ENCODE assay signal across 8 cellular contexts in the genomic region with DNA sequence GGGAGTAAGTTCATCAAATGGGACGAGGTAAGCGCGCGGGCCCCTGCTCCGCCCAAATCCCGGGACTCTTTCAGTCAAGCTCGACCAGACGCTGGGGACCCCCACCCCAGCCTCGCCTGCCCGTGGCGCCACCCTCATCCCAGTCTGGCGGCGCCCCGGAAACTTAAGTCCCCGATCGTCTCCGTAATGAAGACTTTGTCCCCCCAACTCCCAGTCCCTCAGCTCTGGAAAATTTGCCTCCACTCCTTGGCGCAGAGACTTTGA. TPM values are rescaled to one million over a fixed set of nuclear protein-coding genes. Genes with fewer than 3 reads are reported as not detected.
DNase-seq lines count a peak whose midpoint lies in the region; ATAC-seq and TF ChIP-seq lines count a peak whose summit lies in the region.

No MANE protein-coding gene starts in this region.

- intact Hi-C loops in IMR-90 (cut with micrococcal nuclease): loop anchor here (1.0 kb wide), 1 partner anchor 50 kb away; no protein-coding TSS in a partner anchor
- intact Hi-C loops in dendritic cell treated with granulocyte-macrophage colony-stimulating factor and Interleukin-4, amounts not matched to agents 40 ng/mL and 50 ng/mL, for 4 days (cut with micrococcal nuclease): loop anchor here (5.0 kb wide), 1 partner anchor 51 kb away; a partner anchor contains a TSS

- POLR2A ChIA-PET in BJ (lab: Charles Lee): no interaction called here
- POLR2A ChIA-PET in IMR-90 (lab: Charles Lee; ENCODE audit: unreplicated experiment): no interaction called here
- POLR2A ChIA-PET in GM10248 (lab: Yijun Ruan, JAX): interaction anchor here (1.3 kb wide), 1 partner anchor 20 kb away, joined by 4 read pairs; no protein-coding TSS in a partner anchor

- H4K8ac ChIP-seq in IMR-90 (ENCODE audit: low read depth in 2 of 2, low read length in 2 of 2): peak overlapping the region; percentile 33 to 59; a peak in 2 of 4 replicates

- no peaks in the 10 kb centered on the region for H3K9me3 ChIP-seq in IMR-90 (ENCODE audit: control insufficient read depth, insufficient read depth, low read length)

- TF ChIP-seq RAD21 in IMR-90 (IDR thresholded peaks at IDR 0.05; ENCODE audit: low read length): no peak

- peaks cover 51% of the 10 kb centered on the region for H3K36me3 Mint-ChIP-seq in dendritic cell treated with granulocyte-macrophage colony-stimulating factor and Interleukin-4, amounts not matched to agents 40 ng/mL and 50 ng/mL, for 4 days (ENCODE audit: low read depth)
- peaks cover 3% of the 10 kb centered on the region for H3K36me3 Mint-ChIP-seq in nephron (ENCODE audit: low read depth)

- peaks cover 64% of the 10 kb centered on the region for H3K4me1 Mint-ChIP-seq in dendritic cell treated with granulocyte-macrophage colony-stimulating factor and Interleukin-4, amounts not matched to agents 40 ng/mL and 50 ng/mL, for 4 days (ENCODE audit: low read depth)
- H3K4me1 Mint-ChIP-seq in nephron: peaks cover 19% of the 10 kb centered on the region

- peak overlapping the region; percentile 88 for H3K27ac Mint-ChIP-seq in dendritic cell treated with granulocyte-macrophage colony-stimulating factor and Interleukin-4, amounts not matched to agents 40 ng/mL and 50 ng/mL, for 4 days
- no peak overlapping the region for H3K27ac Mint-ChIP-seq in nephron

- peak overlapping the region; percentile 97 for H3K9ac ChIP-seq in IMR-90 (ENCODE audit: low read depth, low read length)

- H4K91ac ChIP-seq in IMR-90 (ENCODE audit: insufficient read depth, low read depth, low read length): peak overlapping the region; percentile 91

- H3K36me3 ChIP-seq in BJ (ENCODE audit: control insufficient read depth, insufficient read depth, low read length): peaks cover 15% of the 10 kb centered on the region
- H3K36me3 ChIP-seq in IMR-90 (ENCODE audit: control insufficient read depth, insufficient read depth, low read length): peaks cover 15% of the 10 kb centered on the region

- no peaks in the 10 kb centered on the region for H3K9me3 Mint-ChIP-seq in dendritic cell treated with granulocyte-macrophage colony-stimulating factor and Interleukin-4, amounts not matched to agents 40 ng/mL and 50 ng/mL, for 4 days
- no peaks in the 10 kb centered on the region for H3K9me3 Mint-ChIP-seq in nephron

- 0% methylated on average over 1 of the region's 18 CpGs; no CpG with 5 or more reads in 1 of the 2 experiments for WGBS in IMR-90 (ENCODE audit: extremely low coverage in 2 of 2, insufficient read length in 1 of 2), 2 experiments

- in situ Hi-C loops in IMR-90 (cut with MboI; ENCODE audit: low sequenced_read_pairs): no loop called here

- peak overlapping the region; percentile 96 for H3K4ac ChIP-seq in IMR-90 (ENCODE audit: low read depth, low read length)

- no peak overlapping the region for H2BK15ac ChIP-seq in IMR-90 (ENCODE audit: low read depth, low read length)

- peak overlapping the region; percentile 79 for H3K4me3 ChIP-seq in BJ (ENCODE audit: low read depth, low read length)
- peak overlapping the region; percentile 98 for H3K4me3 ChIP-seq in IMR-90 (ENCODE audit: insufficient read depth, low read depth, low read length)

- H3K4me1 ChIP-seq in IMR-90 (ENCODE audit: control insufficient read depth, insufficient read depth, low read length): peaks cover 10% of the 10 kb centered on the region

- H3K27me3 ChIP-seq in BJ (ENCODE audit: control insufficient read depth, insufficient read depth, low read length): no peaks in the 10 kb centered on the region
- no peaks in the 10 kb centered on the region for H3K27me3 ChIP-seq in IMR-90 (ENCODE audit: control insufficient read depth, insufficient read depth, low read length)

- peak overlapping the region; percentile 87 for H2AFZ ChIP-seq in IMR-90 (replicated peaks; ENCODE audit: low read length, poor library complexity)

- peak overlapping the region; percentile 88 for H3K27ac ChIP-seq in IMR-90 (ENCODE audit: insufficient read depth, low read length)

- peak overlapping the region; percentile 97 for H3K14ac ChIP-seq in IMR-90 (replicated peaks; ENCODE audit: low read depth, low read length)

- TF ChIP-seq CTCF in BJ (IDR thresholded peaks at IDR 0.05; ENCODE audit: insufficient read depth, low read depth, low read length) (no peak), IMR-90 (conservative IDR thresholded peaks at IDR 0.05; ENCODE audit: low read depth, low read length) (no peak), nephron (IDR thresholded peaks at IDR 0.05; ENCODE audit: unreplicated experiment in 3 of 3) (no peak), GM10248 (IDR thresholded peaks at IDR 0.05; ENCODE audit: control extremely low read depth, extremely low read depth, low read depth, missing control alignments) (no peak)

- peak overlapping the region; percentile 89 for H2AK5ac ChIP-seq in IMR-90 (ENCODE audit: low read depth, low read length)

- H4K5ac ChIP-seq in IMR-90 (ENCODE audit: low read depth, low read length): peak overlapping the region; percentile 61; the same call in 1 of the 2 replicates

- peaks cover 9% of the 10 kb centered on the region for H3K27me3 Mint-ChIP-seq in dendritic cell treated with granulocyte-macrophage colony-stimulating factor and Interleukin-4, amounts not matched to agents 40 ng/mL and 50 ng/mL, for 4 days
- no peaks in the 10 kb centered on the region for H3K27me3 Mint-ChIP-seq in nephron (ENCODE audit: low read depth)

- peak overlapping the region; percentile 77 for H2BK5ac ChIP-seq in IMR-90 (ENCODE audit: low read depth, low read length, poor library complexity, severe bottlenecking)

- peak overlapping the region; percentile 94 for H3K23ac ChIP-seq in IMR-90 (ENCODE audit: low read depth, low read length)

- no TSS peak for BruUV-seq in IMR-90 (replicated peaks; lab: Mats Ljungman, UMichigan)

- peaks cover 8% of the 10 kb centered on the region; the same call in 1 of the 2 replicates for H4K20me1 ChIP-seq in IMR-90 (ENCODE audit: insufficient read depth, low read length)

- peaks cover 8 to 56% of the 10 kb centered on the region in 2 experiments for H3K79me1 ChIP-seq in IMR-90 (ENCODE audit: low read depth in 1 of 2, low read length in 2 of 2)

- no peak for TF ChIP-seq POLR2A in IMR-90 (IDR thresholded peaks at IDR 0.05; ENCODE audit: low read depth, low read length)

- H2AK9ac ChIP-seq in IMR-90 (replicated peaks; ENCODE audit: low read depth, low read length, poor library complexity): peak overlapping the region; percentile 100

- ATAC-seq in IMR-90 (ENCODE audit: low read depth) (no peak), GM19328 (IDR thresholded peaks at IDR 0.05; ENCODE audit: unreplicated experiment) (no peak), GM21528 (IDR thresholded peaks at IDR 0.05; ENCODE audit: low FRiP score, unreplicated experiment) (no peak)

- H3K56ac ChIP-seq in IMR-90 (ENCODE audit: extremely low read depth, insufficient read depth, low read length): peak overlapping the region; percentile 82; the same call in 1 of the 2 replicates

- peak overlapping the region; percentile 99 for H3K4me3 Mint-ChIP-seq in dendritic cell treated with granulocyte-macrophage colony-stimulating factor and Interleukin-4, amounts not matched to agents 40 ng/mL and 50 ng/mL, for 4 days
- peak overlapping the region; percentile 89 to 91 (median 89) for H3K4me3 Mint-ChIP-seq in nephron

- H2BK20ac ChIP-seq in IMR-90 (ENCODE audit: low read depth, low read length): no peak overlapping the region

- dilution Hi-C loops in IMR-90 (cut with HindIII; ENCODE audit: low sequenced_read_pairs, unreplicated experiment): no loop called here

- no peak overlapping the region for H2BK120ac ChIP-seq in IMR-90 (ENCODE audit: low read depth, low read length)

- H3K9me1 ChIP-seq in IMR-90 (ENCODE audit: insufficient read depth, low read length): no peaks in the 10 kb centered on the region

- CTCF ChIA-PET in BJ (lab: Yijun Ruan, JAX) (interaction anchor here (0.6 to 8.2 kb wide), 22 partner anchors 9 to 102 kb away, joined by 3 to 92 read pairs (median 6); a partner anchor contains a TSS), IMR-90 (lab: Yijun Ruan, JAX) (interaction anchor here (0.7 to 1.7 kb wide), 5 partner anchors 9 to 70 kb away, joined by 3 to 5 read pairs (median 3); no protein-coding TSS in a partner anchor), GM10248 (lab: Yijun Ruan, JAX) (interaction anchor here (0.8 to 4.6 kb wide), 15 partner anchors 11 to 64 kb away, joined by 3 to 134 read pairs (median 4); a partner anchor contains a TSS)

- no peak for DNase-seq in BJ (ENCODE audit: low read depth)
- DNase-seq in IMR-90: no peak
- DNase-seq in epidermal melanocyte (ENCODE audit: insufficient read length, low spot score): no peak
- DNase-seq in GM10248 (ENCODE audit: extremely low spot score): no peak

- peak overlapping the region; percentile 100 for H3K4me2 ChIP-seq in IMR-90 (ENCODE audit: low read depth, low read length)

- H3K18ac ChIP-seq in IMR-90 (ENCODE audit: low read depth, low read length): peak overlapping the region; percentile 22; the same call in 1 of the 2 replicates

RNA-seq across cellular contexts. Expression of a gene that starts 0.3 kb away (rescaled TPM):
- polyA plus RNA-seq in BJ (2011; rRNA removed) (17.9 and 30.2 TPM in 2 replicates), IMR-90 (2012; rRNA removed) (23.9 and 25.9 TPM in 2 replicates)
- 45.3 and 50.4 TPM in 2 replicates for polyA minus RNA-seq in BJ (2011; rRNA and poly(A)+ RNA removed)
- total RNA-seq in IMR-90 (2012; rRNA removed): 24.9 and 26.9 TPM in 2 replicates
- 15.3 and 21.3 TPM in 2 replicates for polyA plus RNA-seq in IMR-90 (2012; cell fraction: cytosol; rRNA removed)
- 51.9 and 93.7 TPM in 2 replicates for polyA plus RNA-seq in IMR-90 (2012; cell fraction: nucleus; rRNA removed; ENCODE audit: low replicate concordance)

RNA-seq across cellular contexts. Expression of a gene that starts 4.9 kb away (rescaled TPM):
- polyA plus RNA-seq in BJ (2011; rRNA removed): 174 and 283 TPM in 2 replicates
- polyA minus RNA-seq in BJ (2011; rRNA and poly(A)+ RNA removed): 55.6 and 75.0 TPM in 2 replicates
- 176 and 206 TPM in 2 replicates for total RNA-seq in IMR-90 (2012; rRNA removed)
- polyA plus RNA-seq in IMR-90 (2012; rRNA removed): 257 and 355 TPM in 2 replicates
- 272 and 281 TPM in 2 replicates for polyA plus RNA-seq in IMR-90 (2012; cell fraction: cytosol; rRNA removed)
- polyA plus RNA-seq in IMR-90 (2012; cell fraction: nucleus; rRNA removed; ENCODE audit: low replicate concordance): 133 and 164 TPM in 2 replicates

RNA-seq across cellular contexts. Expression of a gene that starts 10.8 kb away (rescaled TPM):
- 65.6 and 76.2 TPM in 2 replicates for polyA plus RNA-seq in BJ (2011; rRNA removed)
- 30.6 and 45.1 TPM in 2 replicates for polyA minus RNA-seq in BJ (2011; rRNA and poly(A)+ RNA removed)
- 36.2 and 62.5 TPM in 2 replicates for total RNA-seq in IMR-90 (2012; rRNA removed)
- polyA plus RNA-seq in IMR-90 (2012; rRNA removed): 68.6 and 76.4 TPM in 2 replicates
- 114 and 135 TPM in 2 replicates for polyA plus RNA-seq in IMR-90 (2012; cell fraction: cytosol; rRNA removed)
- polyA plus RNA-seq in IMR-90 (2012; cell fraction: nucleus; rRNA removed; ENCODE audit: low replicate concordance): 46.8 and 53.6 TPM in 2 replicates

RNA-seq across cellular contexts. Expression of a gene that starts 17.3 kb away (rescaled TPM):
- 10.2 and 13.2 TPM in 2 replicates for polyA plus RNA-seq in BJ (2011; rRNA removed)
- 4.9 and 10.0 TPM in 2 replicates for polyA minus RNA-seq in BJ (2011; rRNA and poly(A)+ RNA removed)
- 3.0 and 3.9 TPM in 2 replicates for total RNA-seq in IMR-90 (2012; rRNA removed)
- 23.9 and 25.1 TPM in 2 replicates for polyA plus RNA-seq in IMR-90 (2012; rRNA removed)
- 29.6 and 45.2 TPM in 2 replicates for polyA plus RNA-seq in IMR-90 (2012; cell fraction: cytosol; rRNA removed)
- 24.3 and 30.6 TPM in 2 replicates for polyA plus RNA-seq in IMR-90 (2012; cell fraction: nucleus; rRNA removed; ENCODE audit: low replicate concordance)

RNA-seq across cellular contexts. Expression of a gene that starts 21.3 kb away (rescaled TPM):
- polyA plus RNA-seq in BJ (2011; rRNA removed): 23.5 and 42.1 TPM in 2 replicates
- polyA minus RNA-seq in BJ (2011; rRNA and poly(A)+ RNA removed): 11.4 and 23.1 TPM in 2 replicates
- total RNA-seq in IMR-90 (2012; rRNA removed): 2.2 and 3.9 TPM in 2 replicates
- 22.8 and 30.3 TPM in 2 replicates for polyA plus RNA-seq in IMR-90 (2012; rRNA removed)
- 10.8 and 31.8 TPM in 2 replicates for polyA plus RNA-seq in IMR-90 (2012; cell fraction: cytosol; rRNA removed)
- 39.6 and 66.8 TPM in 2 replicates for polyA plus RNA-seq in IMR-90 (2012; cell fraction: nucleus; rRNA removed; ENCODE audit: low replicate concordance)
